8 cellular contexts compared by ENCODE assay signal in the genomic region with DNA sequence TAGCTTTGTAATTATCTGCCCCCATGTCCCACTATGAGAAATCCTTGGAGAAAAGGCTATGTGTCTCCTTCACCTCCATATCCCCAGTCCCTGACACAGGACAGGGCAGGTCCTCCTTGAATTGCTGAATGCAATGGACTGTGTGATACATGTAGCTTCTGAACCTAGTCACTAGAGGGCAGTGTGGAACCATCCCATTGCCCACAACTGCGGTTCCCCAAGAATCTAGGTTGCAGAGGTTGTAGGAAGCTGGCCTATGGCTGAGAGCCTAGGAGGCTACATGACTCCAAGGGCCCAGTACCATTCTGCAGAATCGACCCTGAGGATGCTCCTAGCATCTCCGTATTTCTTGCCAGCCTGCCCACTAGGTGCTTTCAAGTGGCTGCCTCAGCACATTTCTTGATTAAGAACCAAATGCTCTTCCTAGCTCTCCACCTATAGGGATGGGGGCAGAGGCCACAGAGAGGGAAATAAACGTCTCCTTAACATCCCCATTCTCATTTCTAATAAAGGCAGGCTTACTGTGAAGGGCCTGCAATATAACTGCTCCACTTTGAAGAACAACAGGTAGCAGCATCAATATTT.
DNase-seq lines count a peak whose midpoint lies in the region; ATAC-seq lines count a peak whose summit lies in the region.

No MANE protein-coding gene starts in this region.

- DNase-seq in ACHN, result peak; percentile 64
- peak; percentile 38 for DNase-seq in NCI-H1436 treated with DMSO at 0.1 percent for 48 hours (lab: John Stamatoyannopoulos, UW)
- DNase-seq in SW480 (ENCODE audit: low spot score), result peak; percentile 72
- DNase-seq in astrocyte of the hippocampus (ENCODE audit: low read depth, low spot score), result peak; percentile 82
- DNase-seq in iPS DF 4.7 (ENCODE audit: extremely low read depth, low spot score), result peak; percentile 72
- peak; percentile 1 to 12 for DNase-seq in stimulated activated CD4-positive, alpha-beta T cell treated with anti-CD3 and anti-CD28 coated beads, Interleukin-12 subunit alpha, Interleukin-12 subunit beta, amount 100 ng/mL, for 24 hours (ENCODE audit: low read depth in 2 of 2)

- in situ Hi-C loops in ACHN (cut with HindIII; ENCODE audit: low pct_ligation_motif_present, low pct_unique_long_range_greater_than_20kb, low sequenced_read_pairs), result no loop called here

- ATAC-seq in GM18502 (IDR thresholded peaks at IDR 0.05; ENCODE audit: poor library complexity, unreplicated experiment) (peak; percentile 99), HG02840 (IDR thresholded peaks at IDR 0.05; ENCODE audit: low FRiP score, unreplicated experiment) (peak; percentile 88)

Comparison
In these comparisons a context has a peak if more than half of its experiments do, and no peak if none do; other contexts are left out.
1. Peak in every context shown above with its lines: DNase-seq and ATAC-seq.
2. DNase-seq: peak in every context shown above with its lines; median percentile 82 in astrocyte of the hippocampus; 72 in SW480; 72 in iPS DF 4.7; 64 in ACHN; 38 in NCI-H1436 treated with DMSO at 0.1 percent for 48 hours; 6 in stimulated activated CD4-positive, alpha-beta T cell treated with anti-CD3 and anti-CD28 coated beads, Interleukin-12 subunit alpha, Interleukin-12 subunit beta, amount 100 ng/mL, for 24 hours.